In genomic region chr18:80034068-80034851, GRCh38 we compare ENCODE assay signal across 8 cellular contexts. TPM values are rescaled to one million over a fixed set of nuclear protein-coding genes. Genes with fewer than 3 reads are reported as not detected.
A peak's percentile ranks its signal among the peaks of the same experiment; 100 is the strongest.
DNase-seq lines count a peak whose midpoint lies in the region; TF ChIP-seq lines count a peak whose summit lies in the region.

TSS of gene RBFA (plus strand) at chr18:80034434. CDS start at chr18:80034496, 62 bp downstream.

- H3K9me2 ChIP-seq in Loucy (replicated peaks; ENCODE audit: low read depth, low read length) (no peaks in the 10 kb centered on the region), neural cell (ENCODE audit: insufficient read depth, low read length) (no peaks in the 10 kb centered on the region)

- peak within 1 kb of the TSS; percentile 74 for H3K27ac ChIP-seq in neural cell (ENCODE audit: low read length)
- peak within 1 kb of the TSS; percentile 86 to 92 (median 89) for H3K27ac ChIP-seq in stomach

- TF ChIP-seq EP300 in neural cell (conservative IDR thresholded peaks at IDR 0.05; ENCODE audit: poor library complexity, severe bottlenecking) (peak; percentile 60), stomach (IDR thresholded peaks at IDR 0.05) (no peak)

- peak; percentile 49 for TF ChIP-seq CTCF in Loucy (conservative IDR thresholded peaks at IDR 0.05; ENCODE audit: low read length)
- peak; percentile 54 for TF ChIP-seq CTCF in neural cell (IDR thresholded peaks at IDR 0.05; ENCODE audit: poor library complexity, severe bottlenecking)
- peak in 5 of 7 experiments; percentile 9 to 56 (median 22) for TF ChIP-seq CTCF in stomach (IDR thresholded peaks at IDR 0.05)

- peak; percentile 96 for DNase-seq in ELR (ENCODE audit: low read depth)
- DNase-seq in H7: peak; percentile 100
- DNase-seq in activated effector memory CD4-positive, alpha-beta T cell treated with Interleukin-2 at 50 U/mL for 16 hours: peak; percentile 99
- DNase-seq in fibroblast of the conjunctiva (ENCODE audit: low read depth): peak; percentile 98
- peak; percentile 100 for DNase-seq in stomach

- peaks cover 32% of the 10 kb centered on the region for H3K4me1 ChIP-seq in Loucy (ENCODE audit: insufficient read depth, low read length, poor library complexity, severe bottlenecking)
- peaks cover 8 to 24% (median 20%) of the 10 kb centered on the region in 4 donors for H3K4me1 ChIP-seq in stomach

- H3K27me3 ChIP-seq in H7 (ENCODE audit: control insufficient read depth, insufficient read depth, low read length): no peaks in the 10 kb centered on the region
- no peaks in the 10 kb centered on the region for H3K27me3 ChIP-seq in Loucy (ENCODE audit: insufficient read depth, low read length, poor library complexity, severe bottlenecking)
- H3K27me3 ChIP-seq in neural cell (ENCODE audit: insufficient read depth, low read depth, low read length): no peaks in the 10 kb centered on the region
- no peaks in the 10 kb centered on the region for H3K27me3 ChIP-seq in stomach

- H3F3A ChIP-seq in Loucy (ENCODE audit: low read depth) (0 out of 2 replicates have a peak, but pooled peaks cover 4% of the 10 kb centered on the region), neural cell (ENCODE audit: insufficient read depth, low read length, poor library complexity, severe bottlenecking) (no peaks in the 10 kb centered on the region)

- TF ChIP-seq POLR2A in Raji (IDR thresholded peaks at IDR 0.05; ENCODE audit: insufficient read depth, low read depth, low read length): peak; percentile 83
- no peak for TF ChIP-seq POLR2A in stomach (IDR thresholded peaks at IDR 0.05)

- H3K36me3 ChIP-seq in H7 (replicated peaks; ENCODE audit: control insufficient read depth, insufficient read depth, low read length): no peaks in the 10 kb centered on the region
- H3K36me3 ChIP-seq in Loucy (ENCODE audit: insufficient read depth, low read length): peaks cover 5% of the 10 kb centered on the region; the same call in 1 of the 2 replicates
- H3K36me3 ChIP-seq in neural cell (ENCODE audit: insufficient read depth, low read length): peaks cover 4% of the 10 kb centered on the region
- H3K36me3 ChIP-seq in stomach: peaks cover 0 to 24% (median 23%) of the 10 kb centered on the region in 4 donors

- peak within 1 kb of the TSS; percentile 99 for H2AFZ ChIP-seq in Loucy (ENCODE audit: low read length)
- peak within 1 kb of the TSS; percentile 94 for H2AFZ ChIP-seq in neural cell (ENCODE audit: low read depth, low read length)

- H3K79me2 ChIP-seq in Loucy (ENCODE audit: insufficient read depth, low read length) (peaks cover 30% of the 10 kb centered on the region), neural cell (replicated peaks; ENCODE audit: insufficient read depth, low read length) (peaks cover 19% of the 10 kb centered on the region)

- H3K9me3 ChIP-seq in Loucy (ENCODE audit: insufficient read depth, low read depth, low read length): no peaks in the 10 kb centered on the region
- no peaks in the 10 kb centered on the region for H3K9me3 ChIP-seq in neural cell (ENCODE audit: low read length)
- peaks cover 0 to 2% (median 0%) of the 10 kb centered on the region in 4 donors for H3K9me3 ChIP-seq in stomach

- intact Hi-C loops in stomach (cut with DNase I; ENCODE audit: low total_unique reads): loop anchor here (10.0 kb wide), 1 partner anchor 89 kb away; no protein-coding TSS in a partner anchor

- peak within 1 kb of the TSS; percentile 90 for H3K4me3 ChIP-seq in H7 (ENCODE audit: insufficient read depth, low read depth, low read length)
- H3K4me3 ChIP-seq in Loucy (ENCODE audit: low read length, poor library complexity, severe bottlenecking): peak within 1 kb of the TSS; percentile 94
- peak within 1 kb of the TSS; percentile 83 for H3K4me3 ChIP-seq in neural cell (ENCODE audit: low read length)
- peak within 1 kb of the TSS; percentile 73 to 85 (median 80) for H3K4me3 ChIP-seq in stomach

- peak; percentile 57 for TF ChIP-seq RAD21 in neural cell (conservative IDR thresholded peaks at IDR 0.05)

- 1% methylated on average over 73 to 99 of the region's 99 CpGs for WGBS in stomach, 5 donors

- peak within 1 kb of the TSS; percentile 96 for H3K4me2 ChIP-seq in Loucy (ENCODE audit: low read depth, low read length, poor library complexity, severe bottlenecking)
- H3K4me2 ChIP-seq in neural cell (ENCODE audit: low read length): peak within 1 kb of the TSS; percentile 78

- H3K9ac ChIP-seq in Loucy (ENCODE audit: low read depth, low read length, poor library complexity, severe bottlenecking) (peak within 1 kb of the TSS; percentile 94), neural cell (ENCODE audit: low read length) (peak within 1 kb of the TSS; percentile 79)

- H4K20me1 ChIP-seq in Loucy (ENCODE audit: insufficient read depth, low read length, poor library complexity, severe bottlenecking): peaks cover 9% of the 10 kb centered on the region
- H4K20me1 ChIP-seq in neural cell (ENCODE audit: insufficient read depth): no peaks in the 10 kb centered on the region

TF ChIP-seq in neural cell, 6 proteins besides CTCF, POLR2A, EP300 and RAD21:
- TF ChIP-seq TAF1 (IDR thresholded peaks at IDR 0.05; ENCODE audit: low read depth) (peak; percentile 59), SMC3 (conservative IDR thresholded peaks at IDR 0.05; ENCODE audit: poor library complexity) (peak; percentile 63), POLR2AphosphoS5 (IDR thresholded peaks at IDR 0.05) (peak; percentile 61), MXI1 (conservative IDR thresholded peaks at IDR 0.05; ENCODE audit: poor library complexity, severe bottlenecking) (peak; percentile 99), EZH2 (IDR thresholded peaks at IDR 0.05; ENCODE audit: borderline replicate concordance, insufficient read depth, low read length, poor library complexity, severe bottlenecking) (no peak), REST (IDR thresholded peaks at IDR 0.05; ENCODE audit: borderline replicate concordance) (peak; percentile 37)
TF ChIP-seq in neural cell: peak in this region for 5.

RNA-seq across cellular contexts. Expression of gene RBFA, which starts in this region (rescaled TPM):
- total RNA-seq in H7 (2014; rRNA removed; shearing (Covaris generic)): 37.2 and 45.2 TPM in 2 replicates
- 78.1 and 86.8 TPM in 2 replicates for polyA plus RNA-seq in neural cell
- polyA minus RNA-seq in neural cell: 53.3 and 56.5 TPM in 2 replicates
- total RNA-seq in stomach: 10 to 100 TPM; 12.8 to 58.8 (median 31.8) TPM
- polyA plus RNA-seq in stomach: 10 to 100 TPM; 15.3 to 18.9 (median 16.6) TPM

Comparison
In these comparisons a context has a peak if more than half of its experiments do, and no peak if none do; other contexts are left out.
1. Peak in every context shown above with its lines: DNase-seq, H3K4me3 ChIP-seq and H3K27ac ChIP-seq.